10 cellular contexts compared by ENCODE assay signal in genomic region chr12:8233300-8233855, GRCh38. TPM values are rescaled to one million over a fixed set of nuclear protein-coding genes. Genes with fewer than 3 reads are reported as not detected.
DNase-seq lines count a peak whose midpoint lies in the region; TF ChIP-seq lines count a peak whose summit lies in the region.
"Not testable (repeated sequence)": the region's sequence is repeated elsewhere in the genome, so short reads cannot be mapped to it uniquely, and the experiment has no call there.
"Had no signal": no experiment of that assay in that cellular context is flagged by ENCODE, and none has a peak within 500 bp of the region (broad histone marks: within the 10 kb centered on the region; RNA-seq: fewer than 3 reads in every experiment).

No MANE protein-coding gene starts in this region.

- not testable (repeated sequence) for H3K18ac ChIP-seq in trophoblast cell (ENCODE audit: low read length)

- not testable (repeated sequence) for H2BK5ac ChIP-seq in trophoblast cell (ENCODE audit: low read depth, low read length, poor library complexity)

- H3K9me3 Mint-ChIP-seq in HFFc6: not testable (repeated sequence)

- not testable (repeated sequence) for H4K12ac ChIP-seq in trophoblast cell (ENCODE audit: low read depth, low read length)

- peak overlapping the region; percentile 31 for H3K27ac Mint-ChIP-seq in HFFc6

- H3K4me3 ChIP-seq in Karpas-422 (ENCODE audit: low read length); epithelial cell of esophagus (ENCODE audit: low read length); trophoblast cell (ENCODE audit: low read depth, low read length): not testable (repeated sequence)

- H3K4me3 Mint-ChIP-seq in HFFc6: not testable (repeated sequence)

- H3K36me3 Mint-ChIP-seq in HFFc6 (ENCODE audit: low read depth): not testable (repeated sequence)

- H3K4me2 ChIP-seq in Karpas-422 (ENCODE audit: low read depth, low read length, poor library complexity, severe bottlenecking); trophoblast cell (ENCODE audit: low read length): not testable (repeated sequence)

- not testable (repeated sequence) for H2AFZ ChIP-seq in Karpas-422 (ENCODE audit: low read length); trophoblast cell (ENCODE audit: insufficient read depth, low read length, poor library complexity)

- not testable (repeated sequence) for H3K14ac ChIP-seq in trophoblast cell (ENCODE audit: low read length)

- H3K4me1 Mint-ChIP-seq in HFFc6 (ENCODE audit: low read depth): peaks cover 51% of the 10 kb centered on the region

- not testable (repeated sequence) for H3K23ac ChIP-seq in trophoblast cell (ENCODE audit: low read length)

- not testable (repeated sequence) for H3K4me1 ChIP-seq in Karpas-422 (ENCODE audit: low read length); trophoblast cell (ENCODE audit: control insufficient read depth in 1 of 2, insufficient read depth in 2 of 2, low read length in 2 of 2)

- not testable (repeated sequence) for H3K9me2 ChIP-seq in Karpas-422 (replicated peaks; ENCODE audit: insufficient read depth, low read length)

- not testable (repeated sequence) for H3K27me3 ChIP-seq in Karpas-422 (ENCODE audit: low read length); trophoblast cell (ENCODE audit: insufficient read depth, low read length)

- not testable (repeated sequence) for H3K36me3 ChIP-seq in Karpas-422 (ENCODE audit: insufficient read depth, low read length); trophoblast cell (ENCODE audit: control insufficient read depth in 1 of 2, insufficient read depth in 2 of 2, low read length in 2 of 2)

- H3K79me2 ChIP-seq in Karpas-422 (ENCODE audit: low read length); trophoblast cell (ENCODE audit: control insufficient read depth, insufficient read depth, low read length, poor library complexity): not testable (repeated sequence)

- H3K9me3 ChIP-seq in Karpas-422 (ENCODE audit: low read length); trophoblast cell (ENCODE audit: insufficient read depth, low read depth, low read length): not testable (repeated sequence)

- DNase-seq in HFFc6, trophoblast cell: not testable (repeated sequence)
- DNase-seq in Karpas-422: peak; percentile 5
- DNase-seq in NCI-H345 (lab: John Stamatoyannopoulos, UW): peak; percentile 5
- DNase-seq in epithelial cell of esophagus (ENCODE audit: low read depth): peak; percentile 9

- not testable (repeated sequence) for H3K4ac ChIP-seq in trophoblast cell (ENCODE audit: low read depth, low read length)

- not testable (repeated sequence) for H4K20me1 ChIP-seq in Karpas-422 (ENCODE audit: insufficient read depth, low read depth, low read length)

- H3K9ac ChIP-seq in Karpas-422 (ENCODE audit: low read length); trophoblast cell (ENCODE audit: low read length): not testable (repeated sequence)

- TF ChIP-seq CTCF in HFFc6 (IDR thresholded peaks at IDR 0.05); epithelial cell of esophagus (IDR thresholded peaks at IDR 0.05; ENCODE audit: insufficient read depth, low read depth, low read length, missing control alignments): not testable (repeated sequence)

- H2BK120ac ChIP-seq in trophoblast cell (ENCODE audit: insufficient read depth, low read length, poor library complexity): not testable (repeated sequence)

- not testable (repeated sequence) for H3K79me1 ChIP-seq in trophoblast cell (ENCODE audit: low read length)

- not testable (repeated sequence) for H3K27ac ChIP-seq in Karpas-422 (ENCODE audit: low read length); trophoblast cell (ENCODE audit: low read depth, low read length)

- H4K8ac ChIP-seq in trophoblast cell (ENCODE audit: low read depth, low read length): peak overlapping the region; percentile 10

- H3K27me3 Mint-ChIP-seq in HFFc6 (ENCODE audit: insufficient read depth): not testable (repeated sequence)

- not testable (repeated sequence) for H2BK12ac ChIP-seq in trophoblast cell (ENCODE audit: low read length)

- H4K91ac ChIP-seq in trophoblast cell (ENCODE audit: low read depth, low read length): not testable (repeated sequence)

- not testable (repeated sequence) for H2AK5ac ChIP-seq in trophoblast cell (ENCODE audit: low read length)

- WGBS in trophoblast cell (ENCODE audit: extremely low coverage, insufficient coverage, insufficient read length): no CpG with 5 or more reads among the region's 14 CpGs

RNA-seq across cellular contexts. Expression of gene FAM90A1, which starts 6.0 kb away (rescaled TPM):
- under 1 TPM in 4 of 6 experiments, not detected in 2; 0.25 to 0.66 (median 0.31) TPM for total RNA-seq in HFFc6 (2021; fragmentation: NEBNext Ultra II Directional; extraction: Animal tissue kit (Norgen Biotek cat#: 25700))
- not detected in 2 replicates for total RNA-seq in Karpas-422 (2014; rRNA removed; shearing (Covaris generic); ENCODE audit: low replicate concordance)
- 0.03 and 0.04 TPM in 2 replicates for polyA plus RNA-seq in trophoblast cell (2013)
- total RNA-seq: A673; CD4-positive, alpha-beta memory T cell; CD8-positive, alpha-beta memory T cell; G401 had no signal
- polyA plus RNA-seq: CD14-positive monocyte had no signal
